In genomic region chr11:62926669-62927455, GRCh38 we compare ENCODE assay signal across 18 cellular contexts. TPM values are rescaled to one million over a fixed set of nuclear protein-coding genes. Genes with fewer than 3 reads are reported as not detected.
DNase-seq lines count a peak whose midpoint lies in the region; ATAC-seq, FAIRE-seq and TF ChIP-seq lines count a peak whose summit lies in the region.
"Had no signal": no experiment of that assay in that cellular context is flagged by ENCODE, and none has a peak within 500 bp of the region (broad histone marks: within the 10 kb centered on the region; RNA-seq: fewer than 3 reads in every experiment).

No MANE protein-coding gene starts in this region.

- no peak for TF ChIP-seq CTCF in CD8-positive, alpha-beta T cell (IDR thresholded peaks at IDR 0.05)
- TF ChIP-seq CTCF in WTC11 (IDR thresholded peaks at IDR 0.05) (no peak), psoas muscle (IDR thresholded peaks at IDR 0.05) (no peak)

- peaks cover 36% of the 10 kb centered on the region for H3K4me1 ChIP-seq in CD8-positive, alpha-beta T cell (ENCODE audit: insufficient read depth, low read length)
- H3K4me1 ChIP-seq in iPS-18a (ENCODE audit: control insufficient read depth, low read depth, low read length), result peaks cover 28% of the 10 kb centered on the region
- peaks cover 7% of the 10 kb centered on the region for H3K4me1 ChIP-seq in psoas muscle

- intact Hi-C loops in CD8-positive, alpha-beta T cell (cut with DNase I, micrococcal nuclease), result no loop called here
- intact Hi-C loops in psoas muscle (cut with DNase I), result no loop called here

- peak overlapping the region; percentile 49 for H3K4me3 ChIP-seq in CD8-positive, alpha-beta T cell (ENCODE audit: low read depth, low read length)
- H3K4me3 ChIP-seq in iPS-18a (ENCODE audit: low read length) (peak overlapping the region; percentile 60), psoas muscle (peak overlapping the region; percentile 58)

- CTCF ChIA-PET in CD8-positive, alpha-beta T cell (lab: Charles Lee), result interaction anchor here (1.2 to 1.3 kb wide), 2 partner anchors 21 to 97 kb away, joined by 5 read pairs; no protein-coding TSS in a partner anchor
- CTCF ChIA-PET in WTC11 (lab: Charles Lee), result interaction anchor here (0.7 to 14.1 kb wide), 9 partner anchors 10 to 140 kb away, joined by 3 to 268 read pairs (median 4); no protein-coding TSS in a partner anchor

- H3K9me3 Mint-ChIP-seq in CD8-positive, alpha-beta T cell, result no peaks in the 10 kb centered on the region
- no peaks in the 10 kb centered on the region for H3K9me3 Mint-ChIP-seq in WTC11

- no peak for TF ChIP-seq POLR2A in GM12892 (IDR thresholded peaks at IDR 0.05; ENCODE audit: low read depth, low read length)

- H3K27me3 ChIP-seq in CD8-positive, alpha-beta T cell (ENCODE audit: insufficient read depth, low read length), result peaks cover 45% of the 10 kb centered on the region
- H3K27me3 ChIP-seq in iPS-18a (ENCODE audit: control insufficient read depth, insufficient read depth, low read length), result peaks cover 75% of the 10 kb centered on the region
- H3K27me3 ChIP-seq in psoas muscle (ENCODE audit: insufficient read depth in 3 of 3, low read length in 2 of 3), result peaks cover 0 to 75% (median 34%) of the 10 kb centered on the region in 3 donors

- no peaks in the 10 kb centered on the region for H3K9me3 ChIP-seq in CD8-positive, alpha-beta T cell (ENCODE audit: low read length)
- H3K9me3 ChIP-seq in iPS-18a (ENCODE audit: control insufficient read depth, low read depth, low read length), result no peaks in the 10 kb centered on the region
- H3K9me3 ChIP-seq in psoas muscle, result no peaks in the 10 kb centered on the region
- H3K9me3 ChIP-seq: upper lobe of left lung had no signal

- no peaks in the 10 kb centered on the region for H3K36me3 Mint-ChIP-seq in CD8-positive, alpha-beta T cell
- H3K36me3 Mint-ChIP-seq in WTC11, result no peaks in the 10 kb centered on the region

- H3K27ac ChIP-seq in CD8-positive, alpha-beta T cell (ENCODE audit: low read depth, low read length), result no peak overlapping the region
- H3K27ac ChIP-seq in iPS-18a (ENCODE audit: low read length) (no peak overlapping the region), psoas muscle (no peak overlapping the region)
- H3K27ac ChIP-seq: upper lobe of left lung had no signal

- WGBS in psoas muscle, 3 donors, result 32 to 41% (median 34%) methylated on average over 43 to 53 of the region's 53 CpGs

- no peak overlapping the region for H3K9ac ChIP-seq in iPS-18a (ENCODE audit: low read length)

- FAIRE-seq in GM12892 (lab: Jason Lieb, UNC), result no peak
- FAIRE-seq: frontal cortex had no signal

- peak; percentile 7 for ATAC-seq in CD8-positive, alpha-beta T cell
- ATAC-seq in WTC11, result no peak
- ATAC-seq in psoas muscle, result no peak

- H3K4me1 Mint-ChIP-seq in CD8-positive, alpha-beta T cell (ENCODE audit: low read depth), result peaks cover 25% of the 10 kb centered on the region
- H3K4me1 Mint-ChIP-seq in WTC11, result peaks cover 39% of the 10 kb centered on the region

- H3K27ac Mint-ChIP-seq in CD8-positive, alpha-beta T cell, result no peak overlapping the region
- no peak overlapping the region for H3K27ac Mint-ChIP-seq in WTC11

- H3K36me3 ChIP-seq in CD8-positive, alpha-beta T cell (ENCODE audit: insufficient read depth, low read length), result no peaks in the 10 kb centered on the region
- H3K36me3 ChIP-seq in iPS-18a (ENCODE audit: control insufficient read depth, low read depth, low read length) (no peaks in the 10 kb centered on the region), psoas muscle (ENCODE audit: insufficient read depth in 1 of 2, low read depth in 1 of 2) (no peaks in the 10 kb centered on the region)
- H3K36me3 ChIP-seq: upper lobe of left lung had no signal

- POLR2A ChIA-PET in CD8-positive, alpha-beta T cell (lab: Charles Lee), result no interaction called here
- POLR2A ChIA-PET in WTC11 (lab: Charles Lee), result interaction anchor here (0.6 to 0.8 kb wide), 2 partner anchors 20 to 1096 kb away, joined by 3 to 4 read pairs; no protein-coding TSS in a partner anchor

- DNase-seq in CD8-positive, alpha-beta T cell, result no peak
- DNase-seq in WTC11 (ENCODE audit: low spot score), result no peak
- DNase-seq in psoas muscle, result no peak
- no peak for DNase-seq in GM12892 (ENCODE audit: insufficient read length)
- DNase-seq in HK-2 (ENCODE audit: unreplicated experiment), result no peak
- DNase-seq in NCI-H446 (lab: John Stamatoyannopoulos, UW), result no peak
- no peak for DNase-seq in NCI-H524 treated with DMSO at 0.1 percent for 48 hours (lab: John Stamatoyannopoulos, UW)
- DNase-seq: activated CD4-positive, alpha-beta T cell treated with anti-CD3 and anti-CD28 coated beads, Interleukin-2, amount 50 U/mL, for 48 hours; DMS79 treated with DMSO at 0.1 percent for 48 hours; effector CD4-positive, alpha-beta T cell; KBM-7; NCI-H526 treated with DMSO at 0.1 percent for 48 hours; occipital lobe; RPMI8226 had no signal

- peak overlapping the region; percentile 68 for H3K4me3 Mint-ChIP-seq in CD8-positive, alpha-beta T cell
- H3K4me3 Mint-ChIP-seq in WTC11, result peak overlapping the region; percentile 87

- peaks cover 71% of the 10 kb centered on the region for H3K27me3 Mint-ChIP-seq in CD8-positive, alpha-beta T cell (ENCODE audit: low read depth)
- H3K27me3 Mint-ChIP-seq in WTC11 (ENCODE audit: low read depth), result peaks cover 81% of the 10 kb centered on the region

TF ChIP-seq in WTC11, 78 proteins besides CTCF, POLR2A, EP300 and RAD21:
- TF ChIP-seq SMAD3 (CRISPR knock-in tag; IDR thresholded peaks at IDR 0.05; ENCODE audit: borderline replicate concordance), result 0 out of 2 replicates have a peak, but pooled peaks have one; percentile 16
- TF ChIP-seq, protein P1, sequence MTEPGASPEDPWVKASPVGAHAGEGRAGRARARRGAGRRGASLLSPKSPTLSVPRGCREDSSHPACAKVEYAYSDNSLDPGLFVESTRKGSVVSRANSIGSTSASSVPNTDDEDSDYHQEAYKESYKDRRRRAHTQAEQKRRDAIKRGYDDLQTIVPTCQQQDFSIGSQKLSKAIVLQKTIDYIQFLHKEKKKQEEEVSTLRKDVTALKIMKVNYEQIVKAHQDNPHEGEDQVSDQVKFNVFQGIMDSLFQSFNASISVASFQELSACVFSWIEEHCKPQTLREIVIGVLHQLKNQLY (CRISPR knock-in tag; IDR thresholded peaks at IDR 0.05), result no peak

RNA-seq across cellular contexts. Expression of gene CHRM1, which starts 5.7 kb away (rescaled TPM):
- not detected for total RNA-seq in CD8-positive, alpha-beta T cell
- not detected in 3 replicates for total RNA-seq in WTC11 (2021)
- not detected for total RNA-seq in psoas muscle
- under 1 TPM in 1 of 3 donors, not detected in 2; 0.06 TPM for polyA plus RNA-seq in psoas muscle
- polyA plus RNA-seq in GM12892 (2012; ENCODE audit: missing spikeins), result not detected

RNA-seq across cellular contexts. Expression of gene SLC3A2, which starts 46.2 kb away (rescaled TPM):
- 100 to 1,000 TPM; 212 to 245 TPM for total RNA-seq in CD8-positive, alpha-beta T cell
- total RNA-seq in WTC11 (2021), result 244 to 334 TPM (median 265 TPM) in 3 replicates
- total RNA-seq in psoas muscle, result 100 to 1,000 TPM in 3 of 4 donors, 10 to 100 TPM in 1; 62.6 to 187 (median 132) TPM
- 100 to 1,000 TPM; 149 to 374 (median 208) TPM for polyA plus RNA-seq in psoas muscle
- polyA plus RNA-seq in GM12892 (2012; ENCODE audit: missing spikeins), result 90.4 TPM

RNA-seq across cellular contexts. Expression of gene SLC22A6, which starts 57.9 kb away (rescaled TPM):
- not detected for total RNA-seq in CD8-positive, alpha-beta T cell
- total RNA-seq in WTC11 (2021) (not detected in 3 replicates), psoas muscle (not detected)
- polyA plus RNA-seq in psoas muscle, result not detected
- polyA plus RNA-seq in GM12892 (2012; ENCODE audit: missing spikeins), result not detected
- total RNA-seq: lower leg skin, upper lobe of left lung had no signal
